24 cellular contexts compared by ENCODE assay signal in genomic region chr22:27674524-27674923, GRCh38.
DNase-seq lines count a peak whose midpoint lies in the region; ATAC-seq, FAIRE-seq and TF ChIP-seq lines count a peak whose summit lies in the region.
"Had no signal": no experiment of that assay in that cellular context is flagged by ENCODE, and none has a peak within 500 bp of the region (broad histone marks: within the 10 kb centered on the region; RNA-seq: fewer than 3 reads in every experiment).

No MANE protein-coding gene starts in this region.

- no peak overlapping the region for H2BK12ac ChIP-seq in neuronal stem cell (ENCODE audit: low read length)

- H3K79me2 ChIP-seq in Loucy (ENCODE audit: insufficient read depth, low read length) (no peaks in the 10 kb centered on the region), smooth muscle cell (ENCODE audit: low read depth) (no peaks in the 10 kb centered on the region)

- H3K4me2 ChIP-seq in Loucy (ENCODE audit: low read depth, low read length, poor library complexity, severe bottlenecking) (no peak overlapping the region), neuronal stem cell (ENCODE audit: insufficient read depth, low read length, poor library complexity, severe bottlenecking) (no peak overlapping the region), smooth muscle cell (no peak overlapping the region)
- H3K4me2 ChIP-seq: SK-N-SH had no signal

- peak overlapping the region; percentile 36 for H3K27ac Mint-ChIP-seq in chondrocyte (ENCODE audit: unreplicated experiment)
- H3K27ac Mint-ChIP-seq in CD4-positive, alpha-beta T cell = no peak overlapping the region
- H3K27ac Mint-ChIP-seq: B cell had no signal

- H3K4me1 Mint-ChIP-seq in chondrocyte (ENCODE audit: low read depth) = peaks cover 68% of the 10 kb centered on the region
- no peaks in the 10 kb centered on the region for H3K4me1 Mint-ChIP-seq in CD4-positive, alpha-beta T cell (ENCODE audit: low read depth)
- H3K4me1 Mint-ChIP-seq: B cell had no signal

- H3K27me3 Mint-ChIP-seq in chondrocyte (ENCODE audit: low read depth) = no peaks in the 10 kb centered on the region
- H3K27me3 Mint-ChIP-seq in CD4-positive, alpha-beta T cell = peaks cover 27% of the 10 kb centered on the region

- H3K14ac ChIP-seq in neuronal stem cell (ENCODE audit: low read length) = no peak overlapping the region

- peak overlapping the region; percentile 68 for H2BK120ac ChIP-seq in neuronal stem cell (ENCODE audit: low read depth, low read length)

- H3K36me3 ChIP-seq in Loucy (ENCODE audit: insufficient read depth, low read length) (no peaks in the 10 kb centered on the region), neuronal stem cell (replicated peaks in 1 of 2; ENCODE audit: control insufficient read depth in 2 of 2, insufficient read depth in 2 of 2, low read length in 2 of 2) (no peaks in the 10 kb centered on the region), smooth muscle cell (ENCODE audit: low read depth) (no peaks in the 10 kb centered on the region)
- H3K36me3 ChIP-seq: HAP-1 had no signal

- POLR2A ChIA-PET in CD4-positive, alpha-beta T cell (lab: Charles Lee) = no interaction called here

- H3K9ac ChIP-seq in Loucy (ENCODE audit: low read depth, low read length, poor library complexity, severe bottlenecking) (no peak overlapping the region), neuronal stem cell (ENCODE audit: low read depth, low read length, poor library complexity) (no peak overlapping the region), smooth muscle cell (ENCODE audit: low read depth) (no peak overlapping the region)
- H3K9ac ChIP-seq: SK-N-SH had no signal

- H3K23ac ChIP-seq in neuronal stem cell (ENCODE audit: low read depth, low read length, poor library complexity) = no peak overlapping the region

- WGBS in neuronal stem cell (ENCODE audit: extremely low coverage in 2 of 2, insufficient read length in 2 of 2, insufficient replicate concordance in 1 of 2), 2 donors = no CpG with 5 or more reads among the region's 1 CpG
- 83% methylated on average over 1 of the region's 1 CpG for WGBS in smooth muscle cell (ENCODE audit: low lambda C conversion rate)

- H3K9me3 ChIP-seq in Loucy (ENCODE audit: insufficient read depth, low read depth, low read length) (no peaks in the 10 kb centered on the region), neuronal stem cell (replicated peaks in 1 of 2; ENCODE audit: control insufficient read depth in 2 of 2, insufficient read depth in 1 of 2, low read depth in 1 of 2, low read length in 2 of 2) (peaks cover 0 to 2% of the 10 kb centered on the region in 2 donors), smooth muscle cell (replicated peaks; ENCODE audit: low read depth) (no peaks in the 10 kb centered on the region)
- no peaks in the 10 kb centered on the region for H3K9me3 ChIP-seq in CD4-positive, alpha-beta T cell (ENCODE audit: control insufficient read depth, low read length)
- H3K9me3 ChIP-seq: HAP-1, SK-N-SH had no signal

- no peak overlapping the region for H4K91ac ChIP-seq in neuronal stem cell (ENCODE audit: low read depth, low read length, poor library complexity)

- H3K18ac ChIP-seq in neuronal stem cell (ENCODE audit: low read length) = no peak overlapping the region

- no peak overlapping the region for H2AK5ac ChIP-seq in neuronal stem cell (ENCODE audit: low read depth, low read length)

- H3K9me2 ChIP-seq in Loucy (replicated peaks; ENCODE audit: low read depth, low read length) = no peaks in the 10 kb centered on the region
- H3K9me2 ChIP-seq: SK-N-SH had no signal

- no peaks in the 10 kb centered on the region for H3K79me1 ChIP-seq in neuronal stem cell (ENCODE audit: low read depth, low read length)

- H3F3A ChIP-seq in Loucy (ENCODE audit: low read depth) = no peaks in the 10 kb centered on the region; the same call in 1 of the 2 replicates
- peaks cover 17% of the 10 kb centered on the region for H3F3A ChIP-seq in smooth muscle cell (ENCODE audit: low read depth)

- no peaks in the 10 kb centered on the region for H4K20me1 ChIP-seq in Loucy (ENCODE audit: insufficient read depth, low read length, poor library complexity, severe bottlenecking)
- H4K20me1 ChIP-seq in smooth muscle cell (ENCODE audit: low read depth) = no peaks in the 10 kb centered on the region

- H3K4me1 ChIP-seq in Loucy (ENCODE audit: insufficient read depth, low read length, poor library complexity, severe bottlenecking) = peaks cover 35% of the 10 kb centered on the region
- H3K4me1 ChIP-seq in neuronal stem cell (ENCODE audit: control insufficient read depth in 2 of 2, insufficient read depth in 1 of 2, low read depth in 1 of 2, low read length in 2 of 2) = peaks cover 33% of the 10 kb centered on the region in 2 donors
- H3K4me1 ChIP-seq in smooth muscle cell (ENCODE audit: low read depth) = peaks cover 27% of the 10 kb centered on the region

- H3K4me3 ChIP-seq in Loucy (ENCODE audit: low read length, poor library complexity, severe bottlenecking) = no peak overlapping the region
- H3K4me3 ChIP-seq in neuronal stem cell (ENCODE audit: low read length in 2 of 2) = no peak overlapping the region
- no peak overlapping the region for H3K4me3 ChIP-seq in smooth muscle cell
- H3K4me3 ChIP-seq: HAP-1 had no signal

- H3K4me3 Mint-ChIP-seq in chondrocyte (ENCODE audit: unreplicated experiment) = no peak overlapping the region
- no peak overlapping the region for H3K4me3 Mint-ChIP-seq in CD4-positive, alpha-beta T cell
- H3K4me3 Mint-ChIP-seq: B cell had no signal

- H2AFZ ChIP-seq in Loucy (ENCODE audit: low read length) = peak overlapping the region; percentile 41; the same call in 1 of the 2 replicates
- no peak overlapping the region for H2AFZ ChIP-seq in neuronal stem cell (ENCODE audit: low read length)
- no peak overlapping the region for H2AFZ ChIP-seq in smooth muscle cell (ENCODE audit: low read depth)

- no peak overlapping the region for H2BK5ac ChIP-seq in neuronal stem cell (ENCODE audit: low read length)

- H4K8ac ChIP-seq in neuronal stem cell (ENCODE audit: low read depth, low read length) = no peak overlapping the region

- DNase-seq in chondrocyte (ENCODE audit: low spot score) = no peak
- DNase-seq in neuronal stem cell (ENCODE audit: low spot score) = no peak
- no peak for DNase-seq in urothelium cell line (ENCODE audit: low spot score)
- DNase-seq in CD4-positive, alpha-beta T cell = no peak
- no peak for DNase-seq in smooth muscle cell (lab: John Stamatoyannopoulos, UW; ENCODE audit: unreplicated experiment)
- DNase-seq in SKM-1 treated with dmso at 0.1 percent for 144 hours (lab: John Stamatoyannopoulos, UW; ENCODE audit: unreplicated experiment) = no peak
- DNase-seq: GOT3; Karpas-422; MV-4-11; NCI-H1105 treated with DMSO at 0.1 percent for 48 hours; NCI-H1930; NCI-H2107; NCI-H446 treated with DMSO at 0.1 percent for 48 hours; NCI-H526; NCI-H82; NK-92 treated with Interleukin-12 subunit alpha and Interleukin-12 subunit beta, amount 100 ng/mL, for 24 hours; PC-3; SK-N-SH had no signal

- peak; percentile 42 for FAIRE-seq in urothelium cell line (lab: Jason Lieb, UNC)
- FAIRE-seq: D721Med, G401.6 had no signal

- no peak for TF ChIP-seq CTCF in Loucy (conservative IDR thresholded peaks at IDR 0.05; ENCODE audit: low read length)
- no peak for TF ChIP-seq CTCF in chondrocyte (IDR thresholded peaks at IDR 0.05)
- no peak for TF ChIP-seq CTCF in CD4-positive, alpha-beta T cell (IDR thresholded peaks at IDR 0.05)
- no peak for TF ChIP-seq CTCF in smooth muscle cell (IDR thresholded peaks at IDR 0.05; ENCODE audit: borderline replicate concordance, insufficient read depth, poor library complexity, severe bottlenecking)

- intact Hi-C loops in CD4-positive, alpha-beta T cell (cut with DNase I, micrococcal nuclease) = no loop called here

- no peaks in the 10 kb centered on the region for H3K27me3 ChIP-seq in Loucy (ENCODE audit: insufficient read depth, low read length, poor library complexity, severe bottlenecking)
- no peaks in the 10 kb centered on the region for H3K27me3 ChIP-seq in neuronal stem cell (ENCODE audit: control insufficient read depth in 3 of 3, insufficient read depth in 3 of 3, low read depth in 1 of 3, low read length in 3 of 3)
- H3K27me3 ChIP-seq in CD4-positive, alpha-beta T cell (ENCODE audit: control insufficient read depth, insufficient read depth, low read length) = peaks cover 25% of the 10 kb centered on the region
- H3K27me3 ChIP-seq in smooth muscle cell (ENCODE audit: low read depth) = no peaks in the 10 kb centered on the region

- H3K4ac ChIP-seq in neuronal stem cell (ENCODE audit: low read length) = no peak overlapping the region

- H3K9me3 Mint-ChIP-seq in chondrocyte (ENCODE audit: low read depth) = peaks cover 9% of the 10 kb centered on the region
- H3K9me3 Mint-ChIP-seq in CD4-positive, alpha-beta T cell = no peaks in the 10 kb centered on the region

- CTCF ChIA-PET in CD4-positive, alpha-beta T cell (lab: Charles Lee) = no interaction called here

- no peak for ATAC-seq in CD4-positive, alpha-beta T cell (ENCODE audit: poor library complexity)
- ATAC-seq: PC-3 had no signal

- H3K27ac ChIP-seq in neuronal stem cell (replicated peaks; ENCODE audit: low read length) = no peak overlapping the region
- H3K27ac ChIP-seq in CD4-positive, alpha-beta T cell (ENCODE audit: low read depth, low read length) = no peak overlapping the region
- H3K27ac ChIP-seq in smooth muscle cell (ENCODE audit: low read depth) = no peak overlapping the region
- H3K27ac ChIP-seq: HL-60 had no signal

- no peak overlapping the region for H2BK15ac ChIP-seq in neuronal stem cell (ENCODE audit: low read length)

- H3K36me3 Mint-ChIP-seq in chondrocyte (ENCODE audit: low read depth) = peaks cover 2% of the 10 kb centered on the region
- no peaks in the 10 kb centered on the region for H3K36me3 Mint-ChIP-seq in CD4-positive, alpha-beta T cell (ENCODE audit: low read depth)
